In genomic region chr6:158560787-158561246, GRCh38 we compare ENCODE assay signal across 8 cellular contexts. TPM values are rescaled to one million over a fixed set of nuclear protein-coding genes. Genes with fewer than 3 reads are reported as not detected.
DNase-seq lines count a peak whose midpoint lies in the region; ATAC-seq lines count a peak whose summit lies in the region.

No MANE protein-coding gene starts in this region.

- peak overlapping the region; percentile 73 to 85 (median 76) for H3K9ac ChIP-seq in skeletal muscle tissue (ENCODE audit: low read depth in 1 of 3, low read length in 3 of 3)

- H3K27me3 ChIP-seq in CD8-positive, alpha-beta memory T cell (ENCODE audit: insufficient read depth, low read length, poor library complexity, severe bottlenecking), result no peaks in the 10 kb centered on the region
- H3K27me3 ChIP-seq in skeletal muscle tissue (ENCODE audit: control insufficient read depth in 3 of 3, insufficient read depth in 3 of 3, low read length in 3 of 3), result peaks cover 0 to 3% (median 0%) of the 10 kb centered on the region in 3 donors

- peak in 2 of 5 donors; percentile 11 to 16 for DNase-seq in CD8-positive, alpha-beta memory T cell
- peak; percentile 45 for DNase-seq in HT-29 (ENCODE audit: low spot score)
- DNase-seq in activated T-cell treated with anti-CD3 and anti-CD28 coated beads, Interleukin-2, amount 50 U/mL, for 48 hours, result peak; percentile 41 to 48
- DNase-seq in hepatic stellate cell (ENCODE audit: low spot score), result peak; percentile 38
- DNase-seq in NCI-H1048 (lab: John Stamatoyannopoulos, UW), result no peak
- no peak for DNase-seq in stimulated activated naive CD4-positive, alpha-beta T cell treated with Interleukin-2 at 50 U/mL for 16 hours (lab: John Stamatoyannopoulos, UW)

- H3K36me3 ChIP-seq in CD8-positive, alpha-beta memory T cell (ENCODE audit: insufficient read depth, low read length), result no peaks in the 10 kb centered on the region
- H3K36me3 ChIP-seq in skeletal muscle tissue (ENCODE audit: control insufficient read depth in 3 of 3, insufficient read depth in 3 of 3, low read length in 3 of 3), result no peaks in the 10 kb centered on the region

- H3K4me3 ChIP-seq in CD8-positive, alpha-beta memory T cell (ENCODE audit: low read length), result peak overlapping the region; percentile 73
- H3K4me3 ChIP-seq in skeletal muscle tissue (ENCODE audit: low read length in 3 of 3), result peak overlapping the region; percentile 83 to 91 (median 91)

- ATAC-seq in HG03280 (IDR thresholded peaks at IDR 0.05; ENCODE audit: unreplicated experiment), result no peak

- CTCF ChIA-PET in CD8-positive, alpha-beta memory T cell (lab: Charles Lee), result no interaction called here

- POLR2A ChIA-PET in CD8-positive, alpha-beta memory T cell (lab: Charles Lee), result no interaction called here

- H3K9me3 ChIP-seq in CD8-positive, alpha-beta memory T cell (ENCODE audit: low read length), result no peaks in the 10 kb centered on the region
- no peaks in the 10 kb centered on the region for H3K9me3 ChIP-seq in skeletal muscle tissue (ENCODE audit: control insufficient read depth in 3 of 3, low read length in 3 of 3)

- peak overlapping the region; percentile 93 to 97 (median 96) for H3K4me3 Mint-ChIP-seq in CD8-positive, alpha-beta memory T cell

- peaks cover 0 to 7% of the 10 kb centered on the region in 2 donors for H3K27me3 Mint-ChIP-seq in CD8-positive, alpha-beta memory T cell

- no peaks in the 10 kb centered on the region for H3K9me3 Mint-ChIP-seq in CD8-positive, alpha-beta memory T cell

- peaks cover 48 to 55% (median 50%) of the 10 kb centered on the region in 3 donors for H3K4me1 Mint-ChIP-seq in CD8-positive, alpha-beta memory T cell

- peaks cover 0 to 8% (median 0%) of the 10 kb centered on the region in 3 donors for H3K36me3 Mint-ChIP-seq in CD8-positive, alpha-beta memory T cell

- H3K4me1 ChIP-seq in CD8-positive, alpha-beta memory T cell (ENCODE audit: insufficient read depth, low read length), result peaks cover 52% of the 10 kb centered on the region
- H3K4me1 ChIP-seq in skeletal muscle tissue (ENCODE audit: control insufficient read depth in 3 of 3, insufficient read depth in 3 of 3, low read length in 3 of 3), result peaks cover 13 to 31% (median 26%) of the 10 kb centered on the region in 3 donors

- peak overlapping the region; percentile 90 to 99 (median 97) for H3K27ac Mint-ChIP-seq in CD8-positive, alpha-beta memory T cell

- H3K27ac ChIP-seq in CD8-positive, alpha-beta memory T cell (ENCODE audit: low read depth, low read length), result peak overlapping the region; percentile 79
- H3K27ac ChIP-seq in skeletal muscle tissue (ENCODE audit: low read depth, low read length), result peak overlapping the region; percentile 64

RNA-seq across cellular contexts. Expression of gene TMEM181, which starts 0.9 kb away (rescaled TPM):
- 10 to 100 TPM; 16.0 to 16.6 TPM for total RNA-seq in CD8-positive, alpha-beta memory T cell
- 11.2 TPM for polyA plus RNA-seq in CD8-positive, alpha-beta memory T cell
- 15.4 and 15.8 TPM in 2 replicates for total RNA-seq in HT-29 (2014; rRNA removed; shearing (Covaris generic))
- 17.2 TPM for total RNA-seq in skeletal muscle tissue

Comparison
In these comparisons a context has a peak if more than half of its experiments do, and no peak if none do; other contexts are left out.
1. DNase-seq: peak in HT-29 (single experiment), activated T-cell treated with anti-CD3 and anti-CD28 coated beads, Interleukin-2, amount 50 U/mL, for 48 hours (2 of 2) and hepatic stellate cell (single experiment); none in NCI-H1048 (single experiment) and stimulated activated naive CD4-positive, alpha-beta T cell treated with Interleukin-2 at 50 U/mL for 16 hours (single experiment).